ENCODE assay signal across 36 cellular contexts in the genomic region with DNA sequence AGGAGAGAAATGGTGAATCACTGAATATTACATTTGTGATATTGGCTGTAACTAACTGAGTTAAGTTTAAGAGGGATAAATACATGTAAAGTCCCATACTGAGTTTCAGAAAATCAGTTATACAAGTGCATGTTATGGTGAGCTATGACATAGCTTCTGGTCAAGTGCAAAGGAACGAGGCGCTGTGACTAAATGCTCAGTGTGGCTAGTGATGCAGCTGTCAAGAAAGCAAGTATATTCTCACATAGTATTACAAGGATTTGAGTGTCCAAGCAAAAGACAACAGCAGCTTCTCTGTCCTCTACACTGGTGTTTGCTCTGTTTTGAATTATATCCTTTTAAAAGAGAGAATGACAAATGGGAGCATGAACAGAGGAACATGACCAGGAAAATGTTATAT. TPM values are rescaled to one million over a fixed set of nuclear protein-coding genes. Genes with fewer than 3 reads are reported as not detected.
"Had no signal": no experiment of that assay in that cellular context is flagged by ENCODE, and none has a peak within 500 bp of the region (broad histone marks: within the 10 kb centered on the region; RNA-seq: fewer than 3 reads in every experiment).

No MANE protein-coding gene starts in this region.

- H3K9me3 Mint-ChIP-seq: activated CD4-positive, alpha-beta memory T cell treated with anti-CD3 and anti-CD28 coated beads for 36 hours; activated T-helper 17 cell treated with anti-CD3 and anti-CD28 coated beads, Interleukin-2, amount 50 U/mL, for 72 hours; central memory CD8-positive, alpha-beta T cell; effector memory CD8-positive, alpha-beta T cell; WTC11 had no signal

- ATAC-seq: activated CD8-positive, alpha-beta memory T cell treated with anti-CD3 and anti-CD28 coated beads, Interleukin-2, amount 10 ng/mL, durations not matched to agents 7 days and 5 days; activated CD8-positive, alpha-beta T cell treated with anti-CD3 and anti-CD28 coated beads, Interleukin-2, amount 10 ng/mL, durations not matched to agents 7 days and 5 days; activated T-helper 17 cell treated with anti-CD3 and anti-CD28 coated beads, Interleukin-2, amount 50 U/mL, for 72 hours; effector memory CD8-positive, alpha-beta T cell; foreskin keratinocyte; WTC11 had no signal

- H3K4me3 ChIP-seq: esophagus muscularis mucosa, gastrocnemius medialis, heart left ventricle had no signal

- FAIRE-seq: astrocyte, bronchial epithelial cell, colon had no signal

- H3K27me3 ChIP-seq: brain microvascular endothelial cell, esophagus muscularis mucosa, foreskin keratinocyte, gastrocnemius medialis, heart left ventricle had no signal

- H3K4me1 ChIP-seq: esophagus muscularis mucosa, foreskin keratinocyte, gastrocnemius medialis, heart left ventricle had no signal

- H3K27ac ChIP-seq: brain microvascular endothelial cell, esophagus muscularis mucosa, foreskin keratinocyte, gastrocnemius medialis, heart left ventricle, VCaP had no signal

- H3K9me3 ChIP-seq: esophagus muscularis mucosa, gastrocnemius medialis, heart left ventricle had no signal

- H3K27ac Mint-ChIP-seq: activated CD4-positive, alpha-beta memory T cell treated with anti-CD3 and anti-CD28 coated beads for 36 hours; activated CD8-positive, alpha-beta memory T cell treated with anti-CD3 and anti-CD28 coated beads, Interleukin-2, amount 10 ng/mL, durations not matched to agents 7 days and 5 days; activated CD8-positive, alpha-beta T cell treated with anti-CD3 and anti-CD28 coated beads, Interleukin-2, amount 10 ng/mL, durations not matched to agents 7 days and 5 days; activated naive CD8-positive, alpha-beta T cell; activated T-helper 17 cell treated with anti-CD3 and anti-CD28 coated beads, Interleukin-2, amount 50 U/mL, for 72 hours; effector memory CD8-positive, alpha-beta T cell; WTC11 had no signal

- H3K27me3 Mint-ChIP-seq: activated CD4-positive, alpha-beta memory T cell treated with anti-CD3 and anti-CD28 coated beads for 36 hours; activated CD8-positive, alpha-beta memory T cell treated with anti-CD3 and anti-CD28 coated beads, Interleukin-2, amount 10 ng/mL, durations not matched to agents 7 days and 5 days; activated naive CD8-positive, alpha-beta T cell; activated T-helper 17 cell treated with anti-CD3 and anti-CD28 coated beads, Interleukin-2, amount 50 U/mL, for 72 hours; central memory CD8-positive, alpha-beta T cell; effector memory CD8-positive, alpha-beta T cell had no signal

- H3K4me3 Mint-ChIP-seq: activated CD4-positive, alpha-beta memory T cell treated with anti-CD3 and anti-CD28 coated beads for 36 hours; activated CD8-positive, alpha-beta memory T cell treated with anti-CD3 and anti-CD28 coated beads, Interleukin-2, amount 10 ng/mL, durations not matched to agents 7 days and 5 days; activated CD8-positive, alpha-beta T cell treated with anti-CD3 and anti-CD28 coated beads, Interleukin-2, amount 10 ng/mL, durations not matched to agents 7 days and 5 days; activated naive CD8-positive, alpha-beta T cell; activated T-helper 17 cell treated with anti-CD3 and anti-CD28 coated beads, Interleukin-2, amount 50 U/mL, for 72 hours; central memory CD8-positive, alpha-beta T cell; effector memory CD8-positive, alpha-beta T cell; WTC11 had no signal

- DNase-seq: activated CD4-positive, alpha-beta memory T cell treated with anti-CD3 and anti-CD28 coated beads for 36 hours; activated CD4-positive, alpha-beta T cell treated with anti-CD3 and anti-CD28 coated beads for 1 hour; activated CD4-positive, alpha-beta T cell treated with anti-CD3 and anti-CD28 coated beads for 4 hours; activated CD8-positive, alpha-beta memory T cell treated with anti-CD3 and anti-CD28 coated beads, Interleukin-2, amount 10 ng/mL, durations not matched to agents 7 days and 5 days; activated CD8-positive, alpha-beta memory T cell treated with anti-CD3 and anti-CD28 coated beads, Interleukin-2, amount 50 U/mL, for 4 hours; activated CD8-positive, alpha-beta T cell treated with anti-CD3 and anti-CD28 coated beads, Interleukin-2, amount 10 ng/mL, durations not matched to agents 7 days and 5 days; activated effector memory CD4-positive, alpha-beta T cell treated with Interleukin-2 at 50 U/mL for 16 hours; activated gamma-delta T cell treated with Interleukin-2 at 50 U/mL for 16 hours; activated naive CD4-positive, alpha-beta T cell treated with anti-CD3 and anti-CD28 coated beads, Interleukin-2, amount 50 U/mL, for 16 hours; activated naive CD4-positive, alpha-beta T cell treated with Interleukin-2 at 50 U/mL for 16 hours; activated T-cell treated with anti-CD3 and anti-CD28 coated beads, Interleukin-2, amount 50 U/mL, for 1 hour; amniotic stem cell; anterior cingulate cortex; brain microvascular endothelial cell; cortex of kidney; dermis blood vessel endothelial cell; effector CD4-positive, alpha-beta T cell; effector memory CD8-positive, alpha-beta T cell; erythroblast; foreskin keratinocyte; gastrocnemius medialis; glutamatergic neuron; heart left ventricle; T-helper 2 cell had no signal

- H3K4me1 Mint-ChIP-seq: activated T-helper 17 cell treated with anti-CD3 and anti-CD28 coated beads, Interleukin-2, amount 50 U/mL, for 72 hours; WTC11 had no signal

RNA-seq across cellular contexts. Expression of a gene that starts 40.1 kb away (rescaled TPM):
- total RNA-seq: activated CD4-positive, alpha-beta memory T cell treated with anti-CD3 and anti-CD28 coated beads for 36 hours; activated CD8-positive, alpha-beta memory T cell treated with anti-CD3 and anti-CD28 coated beads for 36 hours; activated CD8-positive, alpha-beta memory T cell treated with anti-CD3 and anti-CD28 coated beads, Interleukin-2, amount 10 ng/mL, durations not matched to agents 7 days and 5 days; activated CD8-positive, alpha-beta T cell treated with anti-CD3 and anti-CD28 coated beads, Interleukin-2, amount 10 ng/mL, durations not matched to agents 7 days and 5 days; activated T-helper 17 cell treated with anti-CD3 and anti-CD28 coated beads, Interleukin-2, amount 50 U/mL, for 72 hours; bronchial epithelial cell; chondrocyte; dermis blood vessel endothelial cell; esophagus muscularis mucosa; foreskin keratinocyte; T-helper 1 cell treated with Interleukin-12 subunit alpha and Interleukin-12 subunit beta and Interleukin-4 antibody, amounts not matched to agents 30 ng/mL and 1 ng/mL, for 36 hours; WTC11 had no signal
